In the genomic region with DNA sequence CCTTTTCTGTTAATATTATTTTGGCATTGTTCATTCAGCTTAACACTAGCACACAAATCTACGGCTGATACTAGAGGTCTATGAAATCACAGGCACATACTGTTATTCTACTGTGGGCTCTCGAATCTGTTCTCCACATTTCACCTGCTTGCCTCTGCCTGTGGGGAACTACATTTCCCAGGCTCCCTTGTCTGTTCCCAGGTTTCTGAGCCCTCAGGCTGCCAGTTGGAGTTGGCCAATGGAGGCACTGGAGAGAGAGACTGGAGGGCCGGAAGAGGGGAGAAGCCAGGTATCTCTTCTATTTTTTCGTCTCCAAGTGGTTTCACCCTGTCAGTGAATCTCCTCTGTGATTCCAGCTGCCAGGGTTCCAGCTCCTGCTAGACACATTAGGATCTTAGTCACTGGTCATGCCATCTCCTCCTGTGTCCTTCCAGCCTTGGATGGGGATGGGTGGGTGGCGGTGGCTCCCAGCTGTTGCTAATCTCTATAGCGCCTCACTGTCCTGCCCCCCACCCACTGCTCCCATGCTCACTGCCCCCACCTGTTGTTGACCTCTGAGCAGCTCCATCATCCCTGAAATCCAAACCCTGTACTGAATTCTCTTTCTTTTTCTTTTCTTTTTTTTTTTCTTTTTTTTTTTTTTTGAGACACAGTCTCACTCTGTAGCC, we compare ENCODE assay signal across 25 cellular contexts.
DNase-seq lines count a peak whose midpoint lies in the region; ATAC-seq, FAIRE-seq and TF ChIP-seq lines count a peak whose summit lies in the region.
"Had no signal": no experiment of that assay in that cellular context is flagged by ENCODE, and none has a peak within 500 bp of the region (broad histone marks: within the 10 kb centered on the region; RNA-seq: fewer than 3 reads in every experiment).

No MANE protein-coding gene starts in this region.

- peak overlapping the region; percentile 75 for H4K91ac ChIP-seq in H1 (replicated peaks; ENCODE audit: insufficient read length, low read length)

- H3K79me1 ChIP-seq in H1 (ENCODE audit: low read depth, low read length) = no peaks in the 10 kb centered on the region

- peak; percentile 21 to 42; a peak in 2 of 4 replicates for TF ChIP-seq RAD21 in H1 (IDR thresholded peaks at IDR 0.05 in 1 of 2, conservative IDR thresholded peaks at IDR 0.05 in 1 of 2; ENCODE audit: low read depth in 2 of 2, low read length in 2 of 2)

- TF ChIP-seq POLR2A in H1 (IDR thresholded peaks at IDR 0.05; ENCODE audit: control extremely low read depth in 1 of 2, low read depth in 2 of 2, low read length in 2 of 2) = no peak

- H3K27ac Mint-ChIP-seq in neural progenitor cell = no peak overlapping the region
- H3K27ac Mint-ChIP-seq: activated CD4-positive, alpha-beta memory T cell treated with anti-CD3 and anti-CD28 coated beads, Interleukin-2, amount 10 ng/mL, durations not matched to agents 7 days and 5 days had no signal

- TF ChIP-seq EP300 in H1 (IDR thresholded peaks at IDR 0.05; ENCODE audit: borderline replicate concordance in 1 of 2, low read depth in 2 of 2, low read length in 2 of 2) = no peak

- H3K14ac ChIP-seq in H1 (ENCODE audit: insufficient read length) = no peak overlapping the region

- TF ChIP-seq CTCF in H1 (IDR thresholded peaks at IDR 0.05; ENCODE audit: control extremely low read depth in 1 of 3, insufficient read depth in 1 of 3, low read depth in 1 of 3, low read length in 3 of 3) (peak in 2 of 3 experiments; percentile 23 to 28; a peak in 3 of 4 replicates), neural progenitor cell (IDR thresholded peaks at IDR 0.05) (no peak)

- H4K8ac ChIP-seq in H1 (ENCODE audit: extremely low read depth, insufficient read depth, low read length) = no peak overlapping the region

- no peak overlapping the region for H2BK15ac ChIP-seq in H1 (ENCODE audit: low read length)

- H3K9me3 Mint-ChIP-seq in neural progenitor cell = no peaks in the 10 kb centered on the region
- H3K9me3 Mint-ChIP-seq: activated CD4-positive, alpha-beta memory T cell treated with anti-CD3 and anti-CD28 coated beads, Interleukin-2, amount 10 ng/mL, durations not matched to agents 7 days and 5 days had no signal

- H3K23me2 ChIP-seq in H1 (ENCODE audit: low read depth, low read length) = no peaks in the 10 kb centered on the region

- H3K9me3 ChIP-seq in H1 (ENCODE audit: insufficient read depth in 2 of 2, low read depth in 1 of 2, low read length in 1 of 2) = no peaks in the 10 kb centered on the region
- no peaks in the 10 kb centered on the region for H3K9me3 ChIP-seq in neural progenitor cell (ENCODE audit: low read depth)
- no peaks in the 10 kb centered on the region for H3K9me3 ChIP-seq in right cardiac atrium (ENCODE audit: control insufficient read depth, low read length)
- H3K9me3 ChIP-seq: adrenal gland, breast epithelium, upper lobe of right lung had no signal

- intact Hi-C loops in right cardiac atrium (cut with DNase I) = no loop called here

- peak overlapping the region in 2 of 4 experiments; percentile 8 to 23; a peak in 2 of 8 replicates for H3K4me3 ChIP-seq in H1 (ENCODE audit: extremely low read depth in 1 of 4, insufficient read depth in 2 of 4, low read depth in 3 of 4, low read length in 4 of 4)
- no peak overlapping the region for H3K4me3 ChIP-seq in neural progenitor cell
- no peak overlapping the region for H3K4me3 ChIP-seq in right cardiac atrium (ENCODE audit: low read length)
- H3K4me3 ChIP-seq: adrenal gland, breast epithelium, coronary artery, upper lobe of right lung had no signal

- H2AK5ac ChIP-seq in H1 (ENCODE audit: low read depth, low read length) = no peak overlapping the region

- no peak overlapping the region for H3K4ac ChIP-seq in H1 (replicated peaks; ENCODE audit: insufficient read length, low read depth, low read length)

- H3K18ac ChIP-seq in H1 (ENCODE audit: extremely low read depth, low read length) = peak overlapping the region; percentile 85; the same call in 1 of the 2 replicates

- DNase-seq in NCI-H1092 treated with DMSO at 0.1 percent for 48 hours (lab: John Stamatoyannopoulos, UW) (peak; percentile 14), NCI-H1092 (lab: John Stamatoyannopoulos, UW) (no peak), NCI-H510A treated with DMSO at 0.1 percent for 48 hours (lab: John Stamatoyannopoulos, UW) (peak; percentile 76), H1 (ENCODE audit: low read depth in 1 of 2, low spot score in 2 of 2) (peak in 1 of 2 experiments; percentile 63), neural progenitor cell (ENCODE audit: low spot score) (peak; percentile 25), germinal center (ENCODE audit: low spot score) (no peak), right cardiac atrium (no peak), LoVo (ENCODE audit: low spot score) (no peak)
- DNase-seq: activated CD4-positive, alpha-beta memory T cell treated with anti-CD3 and anti-CD28 coated beads, Interleukin-2, amount 10 ng/mL, durations not matched to agents 7 days and 5 days; adrenal gland; islet precursor cell; mammary epithelial cell; MV-4-11; NCI-H2029; NCI-H526 treated with DMSO at 0.1 percent for 48 hours; retina; SIG-M5; T-helper 2 cell; upper lobe of right lung had no signal

- H3K56ac ChIP-seq in H1 (replicated peaks; ENCODE audit: insufficient read length, low read depth, low read length) = no peak overlapping the region

- H2AFZ ChIP-seq in H1 (ENCODE audit: low read length) (0 out of 2 replicates have a peak overlapping the region, but pooled peaks have one; percentile 72), neural progenitor cell (replicated peaks) (peak overlapping the region; percentile 96)

- POLR2A ChIA-PET in H1 (lab: Charles Lee; ENCODE audit: partially characterized antibody) = interaction anchor here (1.0 kb wide), 1 partner anchor 14 kb away, joined by 3 read pairs; no protein-coding TSS in a partner anchor

- H3K4me1 Mint-ChIP-seq in neural progenitor cell = peaks cover 9% of the 10 kb centered on the region
- H3K4me1 Mint-ChIP-seq: activated CD4-positive, alpha-beta memory T cell treated with anti-CD3 and anti-CD28 coated beads, Interleukin-2, amount 10 ng/mL, durations not matched to agents 7 days and 5 days had no signal

- peak overlapping the region in 1 of 2 experiments; percentile 41; a peak in 2 of 4 replicates for H3K4me2 ChIP-seq in H1 (ENCODE audit: insufficient read depth in 1 of 2, low read depth in 2 of 2, low read length in 2 of 2)
- H3K4me2 ChIP-seq in neural progenitor cell = no peak overlapping the region
- H3K4me2 ChIP-seq: KMS-11 had no signal

- peak; percentile 69 for FAIRE-seq in H1 (lab: Jason Lieb, UNC)
- FAIRE-seq: D721Med, endometrium, GM18507 had no signal

- H3F3A ChIP-seq in neural progenitor cell (ENCODE audit: low read depth) = no peaks in the 10 kb centered on the region

- no peak for ATAC-seq in right cardiac atrium
- ATAC-seq: upper lobe of right lung had no signal

- H2BK12ac ChIP-seq in H1 (ENCODE audit: low read depth, low read length) = peak overlapping the region; percentile 80; the same call in 1 of the 2 replicates

- H3K27me3 ChIP-seq in H1 (replicated peaks in 1 of 4; ENCODE audit: control insufficient read depth in 3 of 4, extremely low read depth in 1 of 4, insufficient read depth in 3 of 4, low read length in 3 of 4) = no peaks in the 10 kb centered on the region
- no peaks in the 10 kb centered on the region for H3K27me3 ChIP-seq in neural progenitor cell
- no peaks in the 10 kb centered on the region for H3K27me3 ChIP-seq in right cardiac atrium (ENCODE audit: control insufficient read depth, insufficient read depth)
- H3K27me3 ChIP-seq: adrenal gland, breast epithelium, upper lobe of right lung had no signal

- no peak overlapping the region for H2BK120ac ChIP-seq in H1 (replicated peaks; ENCODE audit: low read depth, low read length)

- H3K23ac ChIP-seq in H1 (ENCODE audit: insufficient read length) = no peak overlapping the region

- H3K36me3 ChIP-seq in H1 (ENCODE audit: control insufficient read depth in 2 of 4, insufficient read depth in 4 of 4, low read length in 3 of 4) (no peaks in the 10 kb centered on the region), neural progenitor cell (no peaks in the 10 kb centered on the region)
- H3K36me3 ChIP-seq: adrenal gland, breast epithelium, upper lobe of right lung had no signal

- H3K4me1 ChIP-seq in H1 (replicated peaks in 1 of 4; ENCODE audit: control insufficient read depth in 3 of 4, insufficient read depth in 4 of 4, low read length in 3 of 4) (peaks cover 0 to 2% (median 0%) of the 10 kb centered on the region in 4 experiments; a peak in 1 of 7 replicates), neural progenitor cell (no peaks in the 10 kb centered on the region), right cardiac atrium (ENCODE audit: control insufficient read depth, insufficient read depth, low read length) (no peaks in the 10 kb centered on the region)
- H3K4me1 ChIP-seq: adrenal gland, upper lobe of right lung had no signal

- no peaks in the 10 kb centered on the region for H3K36me3 Mint-ChIP-seq in neural progenitor cell

- H4K5ac ChIP-seq in H1 (ENCODE audit: insufficient read length, low read depth, low read length) = peak overlapping the region; percentile 28

- no peak overlapping the region for H3K27ac ChIP-seq in H1 (ENCODE audit: low read depth, low read length)
- H3K27ac ChIP-seq in neural progenitor cell = no peak overlapping the region
- H3K27ac ChIP-seq in right cardiac atrium (ENCODE audit: low read length) = no peak overlapping the region
- H3K27ac ChIP-seq: adrenal gland, breast epithelium, coronary artery, KMS-11, upper lobe of right lung had no signal

- 71% methylated on average over 6 of the region's 6 CpGs; no CpG with 5 or more reads in 1 of the 2 experiments for WGBS in H1 (ENCODE audit: extremely low coverage in 1 of 2, insufficient coverage in 1 of 2, insufficient read length in 1 of 2, insufficient replicate concordance in 2 of 2, low coverage in 1 of 2, low lambda C conversion rate in 2 of 2, missing lambda C conversion rate in 1 of 2), 2 experiments
- 66% methylated on average over 6 of the region's 6 CpGs for WGBS in right cardiac atrium

- H3K27me3 Mint-ChIP-seq in neural progenitor cell (ENCODE audit: insufficient read depth, low read depth) = peaks cover 10% of the 10 kb centered on the region
- H3K27me3 Mint-ChIP-seq: activated CD4-positive, alpha-beta memory T cell treated with anti-CD3 and anti-CD28 coated beads, Interleukin-2, amount 10 ng/mL, durations not matched to agents 7 days and 5 days had no signal

- CTCF ChIA-PET in H1 (lab: Charles Lee; ENCODE audit: partially characterized antibody) = interaction anchor here (1.0 to 1.8 kb wide), 10 partner anchors 13 to 193 kb away, joined by 3 to 5 read pairs (median 3); no protein-coding TSS in a partner anchor

- H3K9ac ChIP-seq in H1 (replicated peaks in 1 of 4; ENCODE audit: extremely low read depth in 1 of 4, low read depth in 3 of 4, low read length in 3 of 4) (no peak overlapping the region), neural progenitor cell (no peak overlapping the region)
- H3K9ac ChIP-seq: KMS-11 had no signal

- H4K20me1 ChIP-seq in H1 (replicated peaks in 1 of 2; ENCODE audit: control insufficient read depth in 1 of 2, insufficient read depth in 2 of 2, low read length in 2 of 2) = no peaks in the 10 kb centered on the region
- H4K20me1 ChIP-seq in neural progenitor cell (ENCODE audit: low read depth) = no peaks in the 10 kb centered on the region

- no peaks in the 10 kb centered on the region for H3K79me2 ChIP-seq in H1 (ENCODE audit: control insufficient read depth in 1 of 2, insufficient read depth in 2 of 2, low read length in 2 of 2)
- H3K79me2 ChIP-seq in neural progenitor cell (ENCODE audit: low read depth) = no peaks in the 10 kb centered on the region

- H3K4me3 Mint-ChIP-seq in neural progenitor cell = no peak overlapping the region
- H3K4me3 Mint-ChIP-seq: activated CD4-positive, alpha-beta memory T cell treated with anti-CD3 and anti-CD28 coated beads, Interleukin-2, amount 10 ng/mL, durations not matched to agents 7 days and 5 days had no signal

- 0 out of 2 replicates have a peak overlapping the region, but pooled peaks have one; percentile 48 for H2BK20ac ChIP-seq in H1 (ENCODE audit: low read length)

- no peak overlapping the region; the same call in 1 of the 2 replicates for H2BK5ac ChIP-seq in H1 (ENCODE audit: low read depth, low read length)

Comparison
In these comparisons a context has a peak if more than half of its experiments do, and no peak if none do; other contexts are left out.
1. DNase-seq: peak in NCI-H1092 treated with DMSO at 0.1 percent for 48 hours (single experiment), NCI-H510A treated with DMSO at 0.1 percent for 48 hours (single experiment) and neural progenitor cell (single experiment); none in NCI-H1092 (single experiment), germinal center (single experiment), right cardiac atrium (0 of 3) and LoVo (single experiment).